15 cellular contexts compared by ENCODE assay signal in genomic region chr15:65732698-65733097, GRCh38.
"Had no signal": no experiment of that assay in that cellular context is flagged by ENCODE, and none has a peak within 500 bp of the region (broad histone marks: within the 10 kb centered on the region; RNA-seq: fewer than 3 reads in every experiment).

No MANE protein-coding gene starts in this region.

- DNase-seq: activated naive CD4-positive, alpha-beta T cell treated with anti-CD3 and anti-CD28 coated beads, Interleukin-2, amount 10 ng/mL, durations not matched to agents 7 days and 5 days; kidney; left lung; naive thymus-derived CD8-positive, alpha-beta T cell; SJCRH30; stimulated activated CD4-positive, alpha-beta T cell treated with anti-CD3 and anti-CD28 coated beads, Interleukin-15, amount 100 ng/mL, for 24 hours; stimulated activated CD4-positive, alpha-beta T cell treated with anti-CD3 and anti-CD28 coated beads, Interleukin-4, amount 100 ng/mL, for 24 hours; stimulated activated naive CD4-positive, alpha-beta T cell treated with Interleukin-2 at 50 U/mL for 16 hours; substantia nigra had no signal

- H3K27me3 ChIP-seq: cardiac muscle cell, left lung, SJCRH30, tibial nerve had no signal

- H3K9me3 Mint-ChIP-seq: activated naive CD4-positive, alpha-beta T cell treated with anti-CD3 and anti-CD28 coated beads, Interleukin-2, amount 10 ng/mL, durations not matched to agents 7 days and 5 days; memory B cell; naive thymus-derived CD8-positive, alpha-beta T cell; T-helper 2 cell treated with Interferon-gamma antibody and Interleukin-4, amounts not matched to agents 5 μg/mL and 100 μg/mL, for 36 hours had no signal

- H3K27ac Mint-ChIP-seq: activated naive CD4-positive, alpha-beta T cell treated with anti-CD3 and anti-CD28 coated beads, Interleukin-2, amount 10 ng/mL, durations not matched to agents 7 days and 5 days; memory B cell; T-helper 2 cell treated with Interferon-gamma antibody and Interleukin-4, amounts not matched to agents 5 μg/mL and 100 μg/mL, for 36 hours had no signal

- H3K4me1 ChIP-seq: left lung, SJCRH30, tibial nerve had no signal

- H3K27ac ChIP-seq: cardiac muscle cell, left lung, SJCRH30, skin epidermis, tibial nerve had no signal

- H3K4me3 ChIP-seq: cardiac muscle cell, left lung, SJCRH30, skin epidermis, tibial nerve had no signal

- H3K27me3 Mint-ChIP-seq: activated naive CD4-positive, alpha-beta T cell treated with anti-CD3 and anti-CD28 coated beads, Interleukin-2, amount 10 ng/mL, durations not matched to agents 7 days and 5 days; memory B cell; naive thymus-derived CD8-positive, alpha-beta T cell had no signal

- ATAC-seq: activated CD4-positive, CD25-positive, alpha-beta regulatory T cell treated with anti-CD3 and anti-CD28 coated beads, Interleukin-2, amount 50 U/mL, for 24 hours; left lung; naive thymus-derived CD8-positive, alpha-beta T cell had no signal

- H3K4me3 Mint-ChIP-seq: activated naive CD4-positive, alpha-beta T cell treated with anti-CD3 and anti-CD28 coated beads, Interleukin-2, amount 10 ng/mL, durations not matched to agents 7 days and 5 days; memory B cell; naive thymus-derived CD8-positive, alpha-beta T cell; T-helper 2 cell treated with Interferon-gamma antibody and Interleukin-4, amounts not matched to agents 5 μg/mL and 100 μg/mL, for 36 hours had no signal

- H3K9me3 ChIP-seq: left lung, SJCRH30, tibial nerve had no signal

- H3K4me1 Mint-ChIP-seq: activated naive CD4-positive, alpha-beta T cell treated with anti-CD3 and anti-CD28 coated beads, Interleukin-2, amount 10 ng/mL, durations not matched to agents 7 days and 5 days had no signal
